8 cellular contexts compared by ENCODE assay signal in the genomic region with DNA sequence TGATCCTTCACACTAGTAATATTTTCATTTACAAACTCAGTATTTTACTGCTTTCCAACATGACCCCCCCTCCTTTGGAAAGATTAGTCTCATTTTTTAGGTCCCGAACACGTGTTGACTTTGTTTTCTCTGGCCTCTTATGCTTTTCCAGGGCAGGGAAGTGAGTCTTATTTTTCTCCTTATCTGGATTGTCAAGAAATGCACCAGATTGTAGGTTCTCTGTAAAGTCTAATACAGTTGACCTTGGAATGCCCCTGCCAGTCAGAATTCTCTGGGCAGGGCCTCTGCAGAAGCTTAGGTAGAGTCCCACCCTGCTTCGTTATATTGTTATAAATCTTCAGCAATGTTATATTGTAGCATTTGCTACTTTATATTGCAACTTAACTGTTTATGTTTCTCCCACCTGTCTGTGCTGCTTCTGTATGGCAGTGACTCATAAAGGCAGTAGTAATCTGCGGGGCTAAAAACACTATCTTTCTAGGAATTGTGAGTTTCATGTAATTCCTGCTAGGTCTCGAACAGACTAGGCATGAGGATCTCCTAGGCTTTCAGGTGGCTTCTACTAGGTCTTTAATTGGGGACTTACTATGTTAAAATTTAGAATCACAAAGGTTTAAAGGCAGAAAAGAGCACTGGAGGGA. TPM values are rescaled to one million over a fixed set of nuclear protein-coding genes. Genes with fewer than 3 reads are reported as not detected.
DNase-seq lines count a peak whose midpoint lies in the region; ATAC-seq, FAIRE-seq and TF ChIP-seq lines count a peak whose summit lies in the region.

No MANE protein-coding gene starts in this region.

- H3K9me3 Mint-ChIP-seq in activated naive CD4-positive, alpha-beta T cell treated with anti-CD3 and anti-CD28 coated beads for 36 hours = no peaks in the 10 kb centered on the region
- H3K9me3 Mint-ChIP-seq in activated CD8-positive, alpha-beta T cell treated with anti-CD3 and anti-CD28 coated beads, Interleukin-2, amount 10 ng/mL, durations not matched to agents 7 days and 5 days (ENCODE audit: insufficient read depth) = no peaks in the 10 kb centered on the region

- FAIRE-seq in keratinocyte (lab: Jason Lieb, UNC) = no peak

- no peak overlapping the region for H3K27ac ChIP-seq in keratinocyte (ENCODE audit: control insufficient read depth, insufficient read depth, low read length)
- peak overlapping the region; percentile 99 for H3K27ac ChIP-seq in tibial artery

- peaks cover 46% of the 10 kb centered on the region for H3K79me2 ChIP-seq in keratinocyte (ENCODE audit: control insufficient read depth, insufficient read depth, low read length)

- H3K27me3 ChIP-seq in keratinocyte (ENCODE audit: control insufficient read depth, extremely low read depth, insufficient read depth, low read length) (no peaks in the 10 kb centered on the region), tibial artery (no peaks in the 10 kb centered on the region)

- intact Hi-C loops in activated naive CD4-positive, alpha-beta T cell treated with anti-CD3 and anti-CD28 coated beads for 36 hours (cut with micrococcal nuclease) = no loop called here
- intact Hi-C loops in tibial artery (cut with DNase I; ENCODE audit: low total_unique reads) = no loop called here

- peaks cover 29% of the 10 kb centered on the region for H3K4me1 Mint-ChIP-seq in activated naive CD4-positive, alpha-beta T cell treated with anti-CD3 and anti-CD28 coated beads for 36 hours (ENCODE audit: low read depth)
- H3K4me1 Mint-ChIP-seq in activated CD8-positive, alpha-beta T cell treated with anti-CD3 and anti-CD28 coated beads, Interleukin-2, amount 10 ng/mL, durations not matched to agents 7 days and 5 days (ENCODE audit: low read depth) = peaks cover 36% of the 10 kb centered on the region

- no peaks in the 10 kb centered on the region for H3K9me1 ChIP-seq in keratinocyte (ENCODE audit: control insufficient read depth, extremely low read depth, insufficient read depth, low read length)

- H3K36me3 ChIP-seq in keratinocyte (ENCODE audit: control insufficient read depth in 2 of 2, extremely low read depth in 1 of 2, insufficient read depth in 2 of 2, low read length in 2 of 2) (no peaks in the 10 kb centered on the region), tibial artery (no peaks in the 10 kb centered on the region)

- H3K9me3 ChIP-seq in keratinocyte (ENCODE audit: control insufficient read depth, low read depth, low read length) (no peaks in the 10 kb centered on the region), tibial artery (no peaks in the 10 kb centered on the region)

- H3K4me2 ChIP-seq in keratinocyte (ENCODE audit: control insufficient read depth, extremely low read depth, insufficient read depth, low read depth, low read length) = peak overlapping the region; percentile 91

- CTCF ChIA-PET in activated naive CD4-positive, alpha-beta T cell treated with anti-CD3 and anti-CD28 coated beads for 36 hours (lab: Charles Lee) = interaction anchor here (0.5 to 2.9 kb wide), 4 partner anchors 8 to 82 kb away, joined by 3 to 9 read pairs (median 4); no protein-coding TSS in a partner anchor
- CTCF ChIA-PET in activated CD8-positive, alpha-beta T cell treated with anti-CD3 and anti-CD28 coated beads, Interleukin-2, amount 10 ng/mL, durations not matched to agents 7 days and 5 days (lab: Charles Lee) = interaction anchor here (1.2 to 1.5 kb wide), 3 partner anchors 13 to 32 kb away, joined by 3 to 6 read pairs (median 3); no protein-coding TSS in a partner anchor

- peaks cover 1% of the 10 kb centered on the region for H3K36me3 Mint-ChIP-seq in activated naive CD4-positive, alpha-beta T cell treated with anti-CD3 and anti-CD28 coated beads for 36 hours (ENCODE audit: low read depth)
- no peaks in the 10 kb centered on the region for H3K36me3 Mint-ChIP-seq in activated CD8-positive, alpha-beta T cell treated with anti-CD3 and anti-CD28 coated beads, Interleukin-2, amount 10 ng/mL, durations not matched to agents 7 days and 5 days (ENCODE audit: low read depth)

- no peak for ATAC-seq in activated CD8-positive, alpha-beta T cell treated with anti-CD3 and anti-CD28 coated beads, Interleukin-2, amount 10 ng/mL, durations not matched to agents 7 days and 5 days

- H2AFZ ChIP-seq in keratinocyte (ENCODE audit: control insufficient read depth, low read length) = no peak overlapping the region

- no peak for TF ChIP-seq CTCF in keratinocyte (optimal IDR thresholded peaks at IDR 0.05 in 1 of 3, IDR thresholded peaks at IDR 0.05 in 1 of 3, conservative IDR thresholded peaks at IDR 0.05 in 1 of 3; ENCODE audit: extremely low read depth in 1 of 3, insufficient read depth in 2 of 3, low read length in 3 of 3)
- TF ChIP-seq CTCF in tibial artery (IDR thresholded peaks at IDR 0.05) = no peak

- no peak overlapping the region for H3K27ac Mint-ChIP-seq in activated naive CD4-positive, alpha-beta T cell treated with anti-CD3 and anti-CD28 coated beads for 36 hours
- H3K27ac Mint-ChIP-seq in activated CD8-positive, alpha-beta T cell treated with anti-CD3 and anti-CD28 coated beads, Interleukin-2, amount 10 ng/mL, durations not matched to agents 7 days and 5 days = peak overlapping the region; percentile 12

- POLR2A ChIA-PET in activated CD8-positive, alpha-beta T cell treated with anti-CD3 and anti-CD28 coated beads, Interleukin-2, amount 10 ng/mL, durations not matched to agents 7 days and 5 days (lab: Charles Lee) = no interaction called here

- dilution Hi-C loops in keratinocyte (cut with MboI; ENCODE audit: extremely low pct_ligation_motif_present, low sequenced_read_pairs) = no loop called here

- no peaks in the 10 kb centered on the region for H3K27me3 Mint-ChIP-seq in activated naive CD4-positive, alpha-beta T cell treated with anti-CD3 and anti-CD28 coated beads for 36 hours (ENCODE audit: low read depth)
- peaks cover 4% of the 10 kb centered on the region for H3K27me3 Mint-ChIP-seq in activated CD8-positive, alpha-beta T cell treated with anti-CD3 and anti-CD28 coated beads, Interleukin-2, amount 10 ng/mL, durations not matched to agents 7 days and 5 days (ENCODE audit: low read depth)

- DNase-seq in activated naive CD4-positive, alpha-beta T cell treated with anti-CD3 and anti-CD28 coated beads for 36 hours = peak; percentile 19
- DNase-seq in activated naive CD4-positive, alpha-beta T cell treated with Interleukin-2 at 50 U/mL for 16 hours = no peak
- no peak for DNase-seq in activated CD8-positive, alpha-beta T cell treated with anti-CD3 and anti-CD28 coated beads, Interleukin-2, amount 10 ng/mL, durations not matched to agents 7 days and 5 days
- DNase-seq in keratinocyte (ENCODE audit: low read depth, low spot score) (no peak), tibial artery (no peak), NCI-H345 (lab: John Stamatoyannopoulos, UW) (no peak), AML-193 (lab: John Stamatoyannopoulos, UW) (no peak), activated gamma-delta T cell (lab: John Stamatoyannopoulos, UW) (no peak)

- H3K4me3 ChIP-seq in keratinocyte (ENCODE audit: control insufficient read depth in 2 of 3, extremely low read depth in 1 of 3, insufficient read depth in 2 of 3, low read depth in 1 of 3, low read length in 3 of 3) = peak overlapping the region in 1 of 3 experiments; percentile 40
- H3K4me3 ChIP-seq in tibial artery = peak overlapping the region; percentile 89 to 96

- H3K4me3 Mint-ChIP-seq in activated naive CD4-positive, alpha-beta T cell treated with anti-CD3 and anti-CD28 coated beads for 36 hours = peak overlapping the region; percentile 82
- peak overlapping the region; percentile 83 for H3K4me3 Mint-ChIP-seq in activated CD8-positive, alpha-beta T cell treated with anti-CD3 and anti-CD28 coated beads, Interleukin-2, amount 10 ng/mL, durations not matched to agents 7 days and 5 days

- no peaks in the 10 kb centered on the region for H4K20me1 ChIP-seq in keratinocyte (ENCODE audit: control insufficient read depth, extremely low read depth, insufficient read depth, low read length)

- peaks cover 20% of the 10 kb centered on the region for H3K4me1 ChIP-seq in keratinocyte (ENCODE audit: control insufficient read depth, extremely low read depth, insufficient read depth, low read length)
- peaks cover 0 to 26% (median 13%) of the 10 kb centered on the region in 4 donors for H3K4me1 ChIP-seq in tibial artery

- H3K9ac ChIP-seq in keratinocyte (ENCODE audit: control insufficient read depth, extremely low read depth, insufficient read depth, low read length) = peak overlapping the region; percentile 19

RNA-seq across cellular contexts. Expression of gene TDRD3, which starts 2.0 kb away (rescaled TPM):
- total RNA-seq in activated naive CD4-positive, alpha-beta T cell treated with anti-CD3 and anti-CD28 coated beads for 36 hours = 10 to 100 TPM; 13.5 to 14.2 TPM
- 10 to 100 TPM; 21.7 to 22.2 TPM for total RNA-seq in activated CD8-positive, alpha-beta T cell treated with anti-CD3 and anti-CD28 coated beads, Interleukin-2, amount 10 ng/mL, durations not matched to agents 7 days and 5 days
- 6.0 to 10.7 TPM (median 7.1 TPM) in 3 replicates for polyA plus RNA-seq in keratinocyte
- polyA plus RNA-seq in keratinocyte (2011; ENCODE audit: low read depth) = 10.8 TPM
- polyA plus RNA-seq in keratinocyte (2011; cell fraction: cytosol; rRNA removed) = 4.8 and 8.6 TPM in 2 replicates
- polyA plus RNA-seq in keratinocyte (2011; cell fraction: nucleus; rRNA removed) = 7.2 and 10.1 TPM in 2 replicates
- 6.8 and 8.0 TPM in 2 replicates for polyA plus RNA-seq in keratinocyte (2012; ENCODE audit: low replicate concordance)
- 3.1 to 22.0 TPM (median 6.6 TPM) in 3 replicates for polyA minus RNA-seq in keratinocyte
- 6.5 TPM for polyA minus RNA-seq in keratinocyte (2011; cell fraction: cytosol; rRNA and poly(A)+ RNA removed)
- 9.4 and 17.6 TPM in 2 replicates for polyA minus RNA-seq in keratinocyte (2011; cell fraction: nucleus; rRNA and poly(A)+ RNA removed)
